8 cellular contexts compared by ENCODE assay signal in the genomic region with DNA sequence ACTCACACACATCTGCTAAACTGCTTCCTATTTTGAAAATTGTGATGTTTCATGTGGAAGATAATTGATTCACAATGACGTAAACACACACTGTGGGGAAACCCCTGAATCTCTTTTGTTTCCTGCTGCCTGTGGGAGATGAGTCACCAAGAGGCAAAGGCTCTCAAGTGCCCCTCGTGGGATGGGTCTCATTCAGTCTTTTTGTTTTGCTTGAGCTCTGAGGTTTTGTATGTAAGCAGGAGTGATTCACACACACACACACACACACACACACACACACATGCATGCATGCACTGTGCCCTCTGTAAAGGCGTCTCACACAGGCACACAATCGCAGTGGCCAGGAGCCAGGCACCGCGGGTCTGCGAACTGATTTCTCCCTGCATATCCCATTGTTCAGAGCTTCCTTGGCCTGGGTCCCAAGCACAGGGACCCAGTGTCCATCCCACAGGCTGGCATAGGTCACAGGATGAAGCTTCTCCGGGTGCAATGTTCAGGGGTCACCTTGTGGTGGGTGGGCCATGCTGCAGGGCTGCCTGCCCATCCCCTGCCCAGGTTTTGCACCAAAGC. TPM values are rescaled to one million over a fixed set of nuclear protein-coding genes. Genes with fewer than 3 reads are reported as not detected.
DNase-seq lines count a peak whose midpoint lies in the region; ATAC-seq lines count a peak whose summit lies in the region.

No MANE protein-coding gene starts in this region.

- no peak overlapping the region for H3K4me3 ChIP-seq in SJSA1

- no peaks in the 10 kb centered on the region for H3K36me3 Mint-ChIP-seq in activated naive CD8-positive, alpha-beta T cell

- peaks cover 50% of the 10 kb centered on the region for H3K4me1 ChIP-seq in SJSA1 (replicated peaks)

- peak; percentile 89 for ATAC-seq in GM19372 (IDR thresholded peaks at IDR 0.05; ENCODE audit: low read depth, unreplicated experiment)
- ATAC-seq in HG03442 (IDR thresholded peaks at IDR 0.05; ENCODE audit: unreplicated experiment) = peak; percentile 88

- H3K27ac Mint-ChIP-seq in activated naive CD8-positive, alpha-beta T cell = peak overlapping the region; percentile 93

- peaks cover 18% of the 10 kb centered on the region for H3K4me1 Mint-ChIP-seq in activated naive CD8-positive, alpha-beta T cell (ENCODE audit: low read depth)

- H3K4me3 Mint-ChIP-seq in activated naive CD8-positive, alpha-beta T cell = peak overlapping the region; percentile 76

- H3K9me3 Mint-ChIP-seq in activated naive CD8-positive, alpha-beta T cell (ENCODE audit: low read depth) = no peaks in the 10 kb centered on the region

- H3K36me3 ChIP-seq in SJSA1 = no peaks in the 10 kb centered on the region

- H3K27me3 ChIP-seq in SJSA1 (replicated peaks) = no peaks in the 10 kb centered on the region
- H3K27me3 ChIP-seq in layer of hippocampus (ENCODE audit: control insufficient read depth, insufficient read depth, low read length) = no peaks in the 10 kb centered on the region

- no peaks in the 10 kb centered on the region for H3K9me3 ChIP-seq in SJSA1 (replicated peaks)

- DNase-seq in AG20443 (ENCODE audit: low spot score) = peak; percentile 56
- peak; percentile 96 to 98 for DNase-seq in SJSA1 (ENCODE audit: low read depth in 1 of 2, low spot score in 2 of 2)
- DNase-seq in stimulated activated CD8-positive, alpha-beta memory T cell treated with anti-CD3 and anti-CD28 coated beads, Interleukin-7, amount 100 ng/mL, for 1 hour (ENCODE audit: low read depth in 2 of 2) = peak; percentile 26 to 32
- no peak for DNase-seq in GF-D8 (lab: John Stamatoyannopoulos, UW)

- H3K27me3 Mint-ChIP-seq in activated naive CD8-positive, alpha-beta T cell = no peaks in the 10 kb centered on the region

- H3K27ac ChIP-seq in SJSA1 (peak overlapping the region; percentile 84), layer of hippocampus (ENCODE audit: low read depth, low read length) (peak overlapping the region; percentile 82)

RNA-seq across cellular contexts. Expression of a gene that starts 12.1 kb away (rescaled TPM):
- 3.9 and 6.9 TPM in 2 replicates for total RNA-seq in SJSA1 (2014; rRNA removed; shearing (Covaris generic))
